2 cellular contexts compared by ENCODE assay signal in the genomic region with DNA sequence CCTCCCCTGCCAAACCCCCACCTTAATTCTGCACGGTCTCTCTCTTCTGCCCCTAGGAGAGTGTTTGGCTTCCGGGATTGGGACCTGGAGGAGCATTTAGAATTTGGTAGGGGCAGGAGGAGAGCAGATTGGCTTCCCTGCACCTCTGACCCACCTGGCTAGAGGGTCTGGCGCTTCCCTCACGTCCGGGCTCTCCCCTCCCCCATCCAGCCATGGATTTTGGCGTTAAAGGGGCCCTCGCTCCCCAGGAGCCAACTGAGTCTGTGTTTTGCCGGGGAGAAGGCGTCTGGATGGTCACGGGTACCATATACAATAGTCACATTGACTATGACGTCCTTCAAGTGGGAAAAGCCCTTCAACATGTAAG.
TF ChIP-seq lines count a peak whose summit lies in the region.

No MANE protein-coding gene starts in this region.

TF ChIP-seq in H1, 55 proteins besides CTCF, POLR2A, EP300 and RAD21:
- TF ChIP-seq ZNF274 (IDR thresholded peaks at IDR 0.05; ENCODE audit: borderline replicate concordance, extremely low read depth, low read length) (no peak), SIN3A (conservative IDR thresholded peaks at IDR 0.05 in 1 of 2, IDR thresholded peaks at IDR 0.05 in 1 of 2; ENCODE audit: low read depth in 1 of 2, low read length in 2 of 2) (no peak), NRF1 (IDR thresholded peaks at IDR 0.05; ENCODE audit: low read depth, low read length) (no peak), SIRT6 (IDR thresholded peaks at IDR 0.05; ENCODE audit: low read length) (no peak), POLR2AphosphoS5 (IDR thresholded peaks at IDR 0.05; ENCODE audit: low read depth, low read length) (no peak), RNF2 (IDR thresholded peaks at IDR 0.05; ENCODE audit: borderline replicate concordance, low read depth, low read length, missing control alignments, poor library complexity, severe bottlenecking) (peak; percentile 56)
- TF ChIP-seq, protein P1, sequence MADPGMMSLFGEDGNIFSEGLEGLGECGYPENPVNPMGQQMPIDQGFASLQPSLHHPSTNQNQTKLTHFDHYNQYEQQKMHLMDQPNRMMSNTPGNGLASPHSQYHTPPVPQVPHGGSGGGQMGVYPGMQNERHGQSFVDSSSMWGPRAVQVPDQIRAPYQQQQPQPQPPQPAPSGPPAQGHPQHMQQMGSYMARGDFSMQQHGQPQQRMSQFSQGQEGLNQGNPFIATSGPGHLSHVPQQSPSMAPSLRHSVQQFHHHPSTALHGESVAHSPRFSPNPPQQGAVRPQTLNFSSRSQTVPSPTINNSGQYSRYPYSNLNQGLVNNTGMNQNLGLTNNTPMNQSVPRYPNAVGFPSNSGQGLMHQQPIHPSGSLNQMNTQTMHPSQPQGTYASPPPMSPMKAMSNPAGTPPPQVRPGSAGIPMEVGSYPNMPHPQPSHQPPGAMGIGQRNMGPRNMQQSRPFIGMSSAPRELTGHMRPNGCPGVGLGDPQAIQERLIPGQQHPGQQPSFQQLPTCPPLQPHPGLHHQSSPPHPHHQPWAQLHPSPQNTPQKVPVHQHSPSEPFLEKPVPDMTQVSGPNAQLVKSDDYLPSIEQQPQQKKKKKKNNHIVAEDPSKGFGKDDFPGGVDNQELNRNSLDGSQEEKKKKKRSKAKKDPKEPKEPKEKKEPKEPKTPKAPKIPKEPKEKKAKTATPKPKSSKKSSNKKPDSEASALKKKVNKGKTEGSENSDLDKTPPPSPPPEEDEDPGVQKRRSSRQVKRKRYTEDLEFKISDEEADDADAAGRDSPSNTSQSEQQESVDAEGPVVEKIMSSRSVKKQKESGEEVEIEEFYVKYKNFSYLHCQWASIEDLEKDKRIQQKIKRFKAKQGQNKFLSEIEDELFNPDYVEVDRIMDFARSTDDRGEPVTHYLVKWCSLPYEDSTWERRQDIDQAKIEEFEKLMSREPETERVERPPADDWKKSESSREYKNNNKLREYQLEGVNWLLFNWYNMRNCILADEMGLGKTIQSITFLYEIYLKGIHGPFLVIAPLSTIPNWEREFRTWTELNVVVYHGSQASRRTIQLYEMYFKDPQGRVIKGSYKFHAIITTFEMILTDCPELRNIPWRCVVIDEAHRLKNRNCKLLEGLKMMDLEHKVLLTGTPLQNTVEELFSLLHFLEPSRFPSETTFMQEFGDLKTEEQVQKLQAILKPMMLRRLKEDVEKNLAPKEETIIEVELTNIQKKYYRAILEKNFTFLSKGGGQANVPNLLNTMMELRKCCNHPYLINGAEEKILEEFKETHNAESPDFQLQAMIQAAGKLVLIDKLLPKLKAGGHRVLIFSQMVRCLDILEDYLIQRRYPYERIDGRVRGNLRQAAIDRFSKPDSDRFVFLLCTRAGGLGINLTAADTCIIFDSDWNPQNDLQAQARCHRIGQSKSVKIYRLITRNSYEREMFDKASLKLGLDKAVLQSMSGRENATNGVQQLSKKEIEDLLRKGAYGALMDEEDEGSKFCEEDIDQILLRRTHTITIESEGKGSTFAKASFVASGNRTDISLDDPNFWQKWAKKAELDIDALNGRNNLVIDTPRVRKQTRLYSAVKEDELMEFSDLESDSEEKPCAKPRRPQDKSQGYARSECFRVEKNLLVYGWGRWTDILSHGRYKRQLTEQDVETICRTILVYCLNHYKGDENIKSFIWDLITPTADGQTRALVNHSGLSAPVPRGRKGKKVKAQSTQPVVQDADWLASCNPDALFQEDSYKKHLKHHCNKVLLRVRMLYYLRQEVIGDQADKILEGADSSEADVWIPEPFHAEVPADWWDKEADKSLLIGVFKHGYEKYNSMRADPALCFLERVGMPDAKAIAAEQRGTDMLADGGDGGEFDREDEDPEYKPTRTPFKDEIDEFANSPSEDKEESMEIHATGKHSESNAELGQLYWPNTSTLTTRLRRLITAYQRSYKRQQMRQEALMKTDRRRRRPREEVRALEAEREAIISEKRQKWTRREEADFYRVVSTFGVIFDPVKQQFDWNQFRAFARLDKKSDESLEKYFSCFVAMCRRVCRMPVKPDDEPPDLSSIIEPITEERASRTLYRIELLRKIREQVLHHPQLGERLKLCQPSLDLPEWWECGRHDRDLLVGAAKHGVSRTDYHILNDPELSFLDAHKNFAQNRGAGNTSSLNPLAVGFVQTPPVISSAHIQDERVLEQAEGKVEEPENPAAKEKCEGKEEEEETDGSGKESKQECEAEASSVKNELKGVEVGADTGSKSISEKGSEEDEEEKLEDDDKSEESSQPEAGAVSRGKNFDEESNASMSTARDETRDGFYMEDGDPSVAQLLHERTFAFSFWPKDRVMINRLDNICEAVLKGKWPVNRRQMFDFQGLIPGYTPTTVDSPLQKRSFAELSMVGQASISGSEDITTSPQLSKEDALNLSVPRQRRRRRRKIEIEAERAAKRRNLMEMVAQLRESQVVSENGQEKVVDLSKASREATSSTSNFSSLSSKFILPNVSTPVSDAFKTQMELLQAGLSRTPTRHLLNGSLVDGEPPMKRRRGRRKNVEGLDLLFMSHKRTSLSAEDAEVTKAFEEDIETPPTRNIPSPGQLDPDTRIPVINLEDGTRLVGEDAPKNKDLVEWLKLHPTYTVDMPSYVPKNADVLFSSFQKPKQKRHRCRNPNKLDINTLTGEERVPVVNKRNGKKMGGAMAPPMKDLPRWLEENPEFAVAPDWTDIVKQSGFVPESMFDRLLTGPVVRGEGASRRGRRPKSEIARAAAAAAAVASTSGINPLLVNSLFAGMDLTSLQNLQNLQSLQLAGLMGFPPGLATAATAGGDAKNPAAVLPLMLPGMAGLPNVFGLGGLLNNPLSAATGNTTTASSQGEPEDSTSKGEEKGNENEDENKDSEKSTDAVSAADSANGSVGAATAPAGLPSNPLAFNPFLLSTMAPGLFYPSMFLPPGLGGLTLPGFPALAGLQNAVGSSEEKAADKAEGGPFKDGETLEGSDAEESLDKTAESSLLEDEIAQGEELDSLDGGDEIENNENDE (IDR thresholded peaks at IDR 0.05; ENCODE audit: insufficient replicate concordance, low read length): no peak

TF ChIP-seq in GM12891, 5 proteins besides CTCF, POLR2A, EP300 and RAD21:
- TF ChIP-seq PAX5 (IDR thresholded peaks at IDR 0.05; ENCODE audit: insufficient read depth, low read length, severe bottlenecking): no peak
- no peak for TF ChIP-seq POLR2AphosphoS5 (IDR thresholded peaks at IDR 0.05; ENCODE audit: low read depth, low read length)
- no peak for TF ChIP-seq TAF1 (IDR thresholded peaks at IDR 0.05; ENCODE audit: low read depth, low read length)
- no peak for TF ChIP-seq SPI1 (IDR thresholded peaks at IDR 0.05; ENCODE audit: low read depth, low read length)
- no peak for TF ChIP-seq POU2F2 (IDR thresholded peaks at IDR 0.05; ENCODE audit: low read depth, low read length)
